ENCODE assay signal across 8 cellular contexts in the genomic region with DNA sequence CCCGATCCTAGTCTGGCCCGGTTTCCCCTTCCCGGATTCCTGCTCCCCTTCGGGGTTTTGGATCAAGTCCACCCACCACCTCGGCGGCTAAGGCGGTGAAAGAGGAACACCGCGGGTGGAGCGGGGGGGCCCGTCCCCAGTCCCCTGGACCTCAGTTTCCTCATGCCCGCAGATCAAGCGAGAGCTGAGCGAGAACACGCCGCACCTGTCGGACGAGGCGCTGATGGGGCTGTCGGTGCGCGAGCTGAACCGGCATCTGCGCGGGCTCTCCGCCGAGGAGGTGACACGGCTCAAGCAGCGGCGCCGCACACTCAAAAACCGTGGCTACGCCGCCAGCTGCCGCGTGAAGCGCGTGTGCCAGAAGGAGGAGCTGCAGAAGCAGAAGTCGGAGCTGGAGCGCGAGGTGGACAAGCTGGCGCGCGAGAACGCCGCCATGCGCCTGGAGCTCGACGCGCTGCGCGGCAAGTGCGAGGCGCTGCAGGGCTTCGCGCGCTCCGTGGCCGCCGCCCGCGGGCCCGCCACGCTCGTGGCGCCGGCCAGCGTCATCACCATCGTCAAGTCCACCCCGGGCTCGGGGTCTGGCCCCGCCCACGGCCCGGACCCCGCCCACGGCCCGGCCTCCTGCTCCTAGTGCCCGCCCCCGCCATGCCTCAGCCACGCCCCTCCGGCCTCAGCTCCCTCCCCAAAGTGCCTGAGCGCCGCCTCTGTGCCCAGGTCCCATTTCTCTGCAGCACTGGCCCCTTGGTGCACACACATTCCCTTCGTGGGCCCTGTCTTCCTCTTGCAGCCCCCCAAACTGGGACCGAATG. TPM values are rescaled to one million over a fixed set of nuclear protein-coding genes. Genes with fewer than 3 reads are reported as not detected.
DNase-seq lines count a peak whose midpoint lies in the region; ATAC-seq and TF ChIP-seq lines count a peak whose summit lies in the region.

No MANE protein-coding gene starts in this region.

- H3K9ac ChIP-seq in liver (ENCODE audit: low read depth in 1 of 2, low read length in 2 of 2): peak overlapping the region in 1 of 2 donors; percentile 2

- H3K36me3 ChIP-seq in liver (ENCODE audit: control insufficient read depth in 4 of 4, insufficient read depth in 3 of 4, low read depth in 1 of 4, low read length in 3 of 4): no peaks in the 10 kb centered on the region

- peak in 1 of 2 donors; percentile 24 for TF ChIP-seq RAD21 in liver (IDR thresholded peaks at IDR 0.05)

- intact Hi-C loops in Right ventricle myocardium inferior (cut with DNase I) (no loop called here), cardiac septum (cut with DNase I) (loop anchor here (5.0 kb wide), 1 partner anchor 37 kb away; no protein-coding TSS in a partner anchor)

- TF ChIP-seq CTCF in liver (IDR thresholded peaks at IDR 0.05; ENCODE audit: low read depth, low read length, missing input control): peak; percentile 13

- H3K27me3 ChIP-seq in liver (ENCODE audit: control insufficient read depth in 4 of 4, insufficient read depth in 4 of 4, low read length in 3 of 4): no peaks in the 10 kb centered on the region

- 14% methylated on average over 85 of the region's 85 CpGs for WGBS in liver

- ATAC-seq in Right ventricle myocardium inferior (peak; percentile 54), HG02642 (IDR thresholded peaks at IDR 0.05; ENCODE audit: poor library complexity, unreplicated experiment) (no peak)

- peak overlapping the region; percentile 0 to 12 (median 3) for H3K4me3 ChIP-seq in liver (ENCODE audit: low read depth in 1 of 3, low read length in 3 of 3)

- DNase-seq in Right ventricle myocardium inferior (ENCODE audit: missing footprints) (peak; percentile 81), cardiac septum (ENCODE audit: low spot score) (no peak), cerebellum (ENCODE audit: low spot score) (peak; percentile 56), EL (no peak)
- peak; percentile 20 for DNase-seq in activated CD4-positive, CD25-positive, alpha-beta regulatory T cell treated with anti-CD3 and anti-CD28 coated beads, Interleukin-2, amount 50 U/mL, for 16 hours (ENCODE audit: low read depth, low spot score)
- DNase-seq in stimulated activated CD8-positive, alpha-beta memory T cell treated with anti-CD3 and anti-CD28 coated beads, Interleukin-12 subunit alpha, Interleukin-12 subunit beta, amount 100 ng/mL, for 24 hours (ENCODE audit: extremely low read depth): peak; percentile 26

- H3K27ac ChIP-seq in liver (ENCODE audit: low read depth in 1 of 2, low read length in 2 of 2): peak overlapping the region; percentile 57 to 81

- H3K4me1 ChIP-seq in liver (ENCODE audit: control insufficient read depth in 4 of 4, insufficient read depth in 4 of 4, low read length in 3 of 4): peaks cover 11 to 29% (median 20%) of the 10 kb centered on the region in 4 donors

- no peaks in the 10 kb centered on the region for H3K9me3 ChIP-seq in liver (ENCODE audit: control insufficient read depth in 4 of 4, low read length in 3 of 4)

TF ChIP-seq in liver, 16 proteins besides CTCF, POLR2A, EP300 and RAD21:
- TF ChIP-seq SP1 (IDR thresholded peaks at IDR 0.05) (no peak), EGR1 (IDR thresholded peaks at IDR 0.05; ENCODE audit: low read depth in 2 of 2) (peak in 1 of 2 donors; percentile 30), TAF1 (conservative IDR thresholded peaks at IDR 0.05) (no peak), FOXA1 (IDR thresholded peaks at IDR 0.05) (no peak), RXRA (IDR thresholded peaks at IDR 0.05) (peak in 1 of 2 donors; percentile 2)

RNA-seq across cellular contexts. Expression of gene MAFF, which starts 12.7 kb away (rescaled TPM):
- total RNA-seq in Right ventricle myocardium inferior (4.7 TPM), cardiac septum (9.8 TPM), cerebellum (5.2 TPM), liver (1 to 10 TPM; 1.7 to 3.3 TPM)
- polyA plus RNA-seq in liver: 1 to 10 TPM; 1.4 to 2.2 TPM

RNA-seq across cellular contexts. Expression of gene PLA2G6, which starts 32.8 kb away (rescaled TPM):
- total RNA-seq in Right ventricle myocardium inferior (11.4 TPM), cardiac septum (12.5 TPM), cerebellum (19.9 TPM), liver (1 to 10 TPM; 7.3 to 9.0 TPM)
- 1 to 10 TPM; 5.7 to 7.2 TPM for polyA plus RNA-seq in liver

RNA-seq across cellular contexts. Expression of gene TMEM184B, which starts 58.4 kb away (rescaled TPM):
- total RNA-seq in Right ventricle myocardium inferior (43.1 TPM), cardiac septum (58.1 TPM), cerebellum (23.8 TPM), liver (10 to 100 TPM in 1 of 2 donors, 1 to 10 TPM in 1; 9.1 to 12.6 TPM)
- 10 to 100 TPM in 1 of 2 donors, 1 to 10 TPM in 1; 7.5 to 10.8 TPM for polyA plus RNA-seq in liver

Comparison
In these comparisons a context has a peak if more than half of its experiments do, and no peak if none do; other contexts are left out.
1. DNase-seq: peak in Right ventricle myocardium inferior (single experiment), activated CD4-positive, CD25-positive, alpha-beta regulatory T cell treated with anti-CD3 and anti-CD28 coated beads, Interleukin-2, amount 50 U/mL, for 16 hours (single experiment), cerebellum (single experiment) and stimulated activated CD8-positive, alpha-beta memory T cell treated with anti-CD3 and anti-CD28 coated beads, Interleukin-12 subunit alpha, Interleukin-12 subunit beta, amount 100 ng/mL, for 24 hours (single experiment); none in cardiac septum (single experiment) and EL (single experiment).